Comparison of ENCODE assay signal across 14 cellular contexts in the genomic region with DNA sequence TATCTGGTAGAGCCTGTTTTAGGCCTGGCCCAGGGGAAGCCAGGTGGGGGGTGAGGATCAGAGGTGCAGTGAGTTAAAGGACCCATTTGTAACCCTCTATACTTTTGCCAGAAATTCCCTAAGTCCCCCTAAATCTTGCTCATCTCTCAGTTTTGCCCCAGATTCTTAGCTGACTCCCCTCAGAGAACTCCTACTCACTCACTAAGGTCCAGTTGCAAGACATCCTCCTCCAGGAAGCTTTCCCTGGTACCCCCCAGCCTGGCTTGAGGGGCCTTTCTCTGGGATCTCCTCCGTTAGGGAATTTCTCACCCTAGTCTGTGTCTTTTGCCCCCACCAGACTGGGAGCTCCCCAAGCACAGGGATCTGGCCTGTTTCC. TPM values are rescaled to one million over a fixed set of nuclear protein-coding genes. Genes with fewer than 3 reads are reported as not detected.
DNase-seq lines count a peak whose midpoint lies in the region; ATAC-seq and TF ChIP-seq lines count a peak whose summit lies in the region.
"Had no signal": no experiment of that assay in that cellular context is flagged by ENCODE, and none has a peak within 500 bp of the region (broad histone marks: within the 10 kb centered on the region; RNA-seq: fewer than 3 reads in every experiment).

No MANE protein-coding gene starts in this region.

- DNase-seq in right atrium auricular region (ENCODE audit: low spot score), result no peak
- DNase-seq in cardiac septum (ENCODE audit: low spot score), result no peak
- DNase-seq in adipocyte (ENCODE audit: low read depth), result no peak
- no peak for DNase-seq in neural crest cell (ENCODE audit: low read depth, low spot score)
- no peak for DNase-seq in uterus
- DNase-seq in NCI-H446 (lab: John Stamatoyannopoulos, UW), result no peak
- DNase-seq: activated CD8-positive, alpha-beta memory T cell treated with anti-CD3 and anti-CD28 coated beads, Interleukin-2, amount 50 U/mL, for 48 hours; left colon; NCI-H1048; occipital lobe; stimulated activated CD4-positive, alpha-beta T cell treated with anti-CD3 and anti-CD28 coated beads, Interleukin-1b, Interleukin-23, amount 100 ng/mL, for 48 hours had no signal

- no peak for TF ChIP-seq CTCF in right atrium auricular region (IDR thresholded peaks at IDR 0.05)
- no peak for TF ChIP-seq CTCF in neural crest cell (conservative IDR thresholded peaks at IDR 0.05)
- no peak for TF ChIP-seq CTCF in uterus (IDR thresholded peaks at IDR 0.05)

- no peak overlapping the region for H3K4me3 Mint-ChIP-seq in neural crest cell

- no peaks in the 10 kb centered on the region for H3K9me3 ChIP-seq in right atrium auricular region
- no peaks in the 10 kb centered on the region for H3K9me3 ChIP-seq in adipocyte (ENCODE audit: control insufficient read depth, low read length)
- H3K9me3 ChIP-seq in uterus, result no peaks in the 10 kb centered on the region

- H3K27ac ChIP-seq in right atrium auricular region (peak overlapping the region; percentile 73), uterus (peak overlapping the region; percentile 81 to 82)

- H3K27me3 Mint-ChIP-seq in neural crest cell (ENCODE audit: low read depth), result peaks cover 16% of the 10 kb centered on the region

- peak overlapping the region; percentile 28 for H3K27ac Mint-ChIP-seq in neural crest cell (ENCODE audit: unreplicated experiment)

- TF ChIP-seq POLR2A in uterus (IDR thresholded peaks at IDR 0.05), result no peak

- H3K4me1 ChIP-seq in right atrium auricular region (peaks cover 0 to 13% of the 10 kb centered on the region in 2 donors), adipocyte (ENCODE audit: control insufficient read depth, insufficient read depth, low read length) (peaks cover 44% of the 10 kb centered on the region), uterus (peaks cover 0 to 3% of the 10 kb centered on the region in 2 donors)

- H3K9me3 Mint-ChIP-seq in neural crest cell, result no peaks in the 10 kb centered on the region

- H3K27me3 ChIP-seq in right atrium auricular region (no peaks in the 10 kb centered on the region), adipocyte (replicated peaks; ENCODE audit: control insufficient read depth, insufficient read depth, low read length) (no peaks in the 10 kb centered on the region), uterus (no peaks in the 10 kb centered on the region)

- no peak overlapping the region for H3K4me3 ChIP-seq in right atrium auricular region
- peak overlapping the region; percentile 3 for H3K4me3 ChIP-seq in adipocyte (ENCODE audit: low read length)
- no peak overlapping the region for H3K4me3 ChIP-seq in uterus

- peaks cover 9% of the 10 kb centered on the region for H3K4me1 Mint-ChIP-seq in neural crest cell

- H3K36me3 Mint-ChIP-seq in neural crest cell (ENCODE audit: low read depth), result no peaks in the 10 kb centered on the region

- intact Hi-C loops in cardiac septum (cut with DNase I) (no loop called here), uterus (cut with DNase I; ENCODE audit: low total_unique reads) (no loop called here)

- ATAC-seq in GM21576 (IDR thresholded peaks at IDR 0.05; ENCODE audit: unreplicated experiment) (no peak), HG03039 (IDR thresholded peaks at IDR 0.05; ENCODE audit: unreplicated experiment) (no peak)
- ATAC-seq: left colon had no signal

- peak overlapping the region; percentile 84 for H3K9ac ChIP-seq in adipocyte (ENCODE audit: low read length)

- H3K36me3 ChIP-seq in right atrium auricular region, result no peaks in the 10 kb centered on the region
- no peaks in the 10 kb centered on the region for H3K36me3 ChIP-seq in adipocyte (ENCODE audit: control insufficient read depth, insufficient read depth, low read length, severe bottlenecking)
- no peaks in the 10 kb centered on the region for H3K36me3 ChIP-seq in uterus

RNA-seq across cellular contexts. Expression of gene TSKS, which starts 1.9 kb away (rescaled TPM):
- total RNA-seq in right atrium auricular region, result under 1 TPM; 0.28 to 0.96 TPM
- total RNA-seq in cardiac septum, result 0.24 TPM
- not detected in 2 replicates for total RNA-seq in neural crest cell
- total RNA-seq in uterus, result 1 to 10 TPM in 1 of 4 donors, under 1 TPM in 1, not detected in 2; 0.28 to 1.9 TPM
- total RNA-seq: NCI-H460 had no signal

RNA-seq across cellular contexts. Expression of gene AP2A1, which starts 5.6 kb away (rescaled TPM):
- total RNA-seq in right atrium auricular region, result 10 to 100 TPM; 72.5 to 97.3 TPM
- total RNA-seq in cardiac septum, result 63.9 TPM
- 96.7 and 102 TPM in 2 replicates for total RNA-seq in neural crest cell
- total RNA-seq in uterus, result 100 to 1,000 TPM in 1 of 4 donors, 10 to 100 TPM in 3; 47.1 to 114 (median 54.7) TPM

RNA-seq across cellular contexts. Expression of gene FUZ, which starts 51.9 kb away (rescaled TPM):
- total RNA-seq in right atrium auricular region (10 to 100 TPM; 18.5 to 22.5 TPM), cardiac septum (13.7 TPM), neural crest cell (37.5 and 38.0 TPM in 2 replicates), uterus (10 to 100 TPM; 10.5 to 28.8 (median 23.3) TPM)

RNA-seq across cellular contexts. Expression of gene MED25, which starts 56.9 kb away (rescaled TPM):
- total RNA-seq in right atrium auricular region (10 to 100 TPM; 31.1 to 54.0 TPM), cardiac septum (33.0 TPM), neural crest cell (80.8 and 85.4 TPM in 2 replicates), uterus (10 to 100 TPM; 21.1 to 48.1 (median 26.8) TPM)
